22 cellular contexts compared by ENCODE assay signal in genomic region chr4:152480901-152481300, GRCh38. TPM values are rescaled to one million over a fixed set of nuclear protein-coding genes. Genes with fewer than 3 reads are reported as not detected.
DNase-seq lines count a peak whose midpoint lies in the region; ATAC-seq, FAIRE-seq and TF ChIP-seq lines count a peak whose summit lies in the region.
"Had no signal": no experiment of that assay in that cellular context is flagged by ENCODE, and none has a peak within 500 bp of the region (broad histone marks: within the 10 kb centered on the region; RNA-seq: fewer than 3 reads in every experiment).

No MANE protein-coding gene starts in this region.

- intact Hi-C loops in right lobe of liver (cut with DNase I) = no loop called here
- intact Hi-C loops in PC-3 (cut with micrococcal nuclease) = no loop called here

- H3K4me2 ChIP-seq in A549 = no peak overlapping the region
- H3K4me2 ChIP-seq in PC-3 (ENCODE audit: low read length) = no peak overlapping the region

- H3K4me1 ChIP-seq in A549 (peaks cover 15% of the 10 kb centered on the region), right lobe of liver (peaks cover 0 to 37% (median 4%) of the 10 kb centered on the region in 4 donors), BE2C (peaks cover 17% of the 10 kb centered on the region), PC-3 (ENCODE audit: insufficient read depth, low read length) (peaks cover 24% of the 10 kb centered on the region)

- no peaks in the 10 kb centered on the region for H3K36me3 Mint-ChIP-seq in endothelial cell (ENCODE audit: low read depth, unreplicated experiment)

- H3F3A ChIP-seq in PC-3 (ENCODE audit: low read length, unreplicated experiment) = no peaks in the 10 kb centered on the region

- no peak overlapping the region for H3K4me3 ChIP-seq in A549
- H3K4me3 ChIP-seq in right lobe of liver = no peak overlapping the region
- no peak overlapping the region for H3K4me3 ChIP-seq in BE2C (ENCODE audit: low read depth, low read length)
- H3K4me3 ChIP-seq in PC-3 (ENCODE audit: low read length) = no peak overlapping the region

- ATAC-seq in A549 (no peak), right lobe of liver (peak; percentile 37 to 68 (median 58)), PC-3 (no peak)

- peaks cover 7% of the 10 kb centered on the region for H3K4me1 Mint-ChIP-seq in endothelial cell (ENCODE audit: unreplicated experiment)

- TF ChIP-seq POLR2A in A549 (IDR thresholded peaks at IDR 0.05; ENCODE audit: low read length) (no peak), GM12892 (IDR thresholded peaks at IDR 0.05; ENCODE audit: low read depth, low read length) (no peak), right lobe of liver (IDR thresholded peaks at IDR 0.05) (no peak)

- H3K27me3 ChIP-seq in right lobe of liver (no peaks in the 10 kb centered on the region), BE2C (no peaks in the 10 kb centered on the region), PC-3 (ENCODE audit: low read length) (no peaks in the 10 kb centered on the region)

- DNase-seq in A549 (ENCODE audit: low read depth in 1 of 2, low spot score in 1 of 2) = no peak
- no peak for DNase-seq in GM12892 (ENCODE audit: insufficient read length)
- DNase-seq in endothelial cell (ENCODE audit: low spot score) = no peak
- DNase-seq in right lobe of liver = no peak
- DNase-seq in BE2C = no peak
- no peak for DNase-seq in DMS153 treated with DMSO at 0.1 percent for 48 hours (lab: John Stamatoyannopoulos, UW; ENCODE audit: unreplicated experiment)
- DNase-seq in CD1c-positive myeloid dendritic cell (ENCODE audit: extremely low spot score) = no peak
- no peak for DNase-seq in PC-3
- DNase-seq: 8988T, ACHN, Calu3, DMS 273 treated with DMSO at 0.1 percent for 48 hours, DMS79 treated with DMSO at 0.1 percent for 48 hours, EL, GOT3, HCEC 1CT, HFFc6, KBM-7 had no signal

- H3K36me3 ChIP-seq in right lobe of liver (no peaks in the 10 kb centered on the region), BE2C (no peaks in the 10 kb centered on the region), PC-3 (ENCODE audit: low read depth, low read length) (no peaks in the 10 kb centered on the region)

- peaks cover 71% of the 10 kb centered on the region for H3K79me2 ChIP-seq in PC-3 (ENCODE audit: low read length)

- H3K27me3 Mint-ChIP-seq in endothelial cell (ENCODE audit: unreplicated experiment) = no peaks in the 10 kb centered on the region

- peak overlapping the region; percentile 25 for H3K27ac Mint-ChIP-seq in endothelial cell (ENCODE audit: unreplicated experiment)
- H3K27ac Mint-ChIP-seq: CD14-positive monocyte, HFFc6 had no signal

- CTCF ChIA-PET in A549 (lab: Yijun Ruan, JAX) = interaction anchor here (1.3 to 1.8 kb wide), 2 partner anchors 20 kb away, joined by 3 to 7 read pairs; no protein-coding TSS in a partner anchor
- CTCF ChIA-PET in PC-3 (lab: Charles Lee) = no interaction called here

- WGBS in A549 (ENCODE audit: missing lambda C conversion rate) = 88% methylated on average over 2 of the region's 2 CpGs
- 32% methylated on average over 2 of the region's 2 CpGs for WGBS in right lobe of liver (ENCODE audit: insufficient coverage, low coverage, low lambda C conversion rate, missing lambda C conversion rate)

- FAIRE-seq in A549 (lab: Jason Lieb, UNC) = no peak
- FAIRE-seq in GM12892 (lab: Jason Lieb, UNC) = peak; percentile 56
- FAIRE-seq: G401.6, GM12891, HTR-8/SVneo had no signal

- H3K27ac ChIP-seq in A549 (no peak overlapping the region), right lobe of liver (peak overlapping the region in 2 of 3 donors; percentile 22 to 35), PC-3 (ENCODE audit: low read length) (no peak overlapping the region)

- no peak for TF ChIP-seq CTCF in A549 (IDR thresholded peaks at IDR 0.05)
- TF ChIP-seq CTCF in endothelial cell (IDR thresholded peaks at IDR 0.05; ENCODE audit: unreplicated experiment) = no peak
- TF ChIP-seq CTCF in right lobe of liver (IDR thresholded peaks at IDR 0.05) = no peak
- TF ChIP-seq CTCF in BE2C (IDR thresholded peaks at IDR 0.05; ENCODE audit: low read depth, low read length) = no peak
- TF ChIP-seq CTCF in PC-3 (conservative IDR thresholded peaks at IDR 0.05; ENCODE audit: low read depth, low read length) = no peak

- peaks cover 4% of the 10 kb centered on the region; the same call in 1 of the 2 replicates for H4K20me1 ChIP-seq in PC-3 (ENCODE audit: low read length)

- no peaks in the 10 kb centered on the region for H3K9me3 Mint-ChIP-seq in endothelial cell (ENCODE audit: unreplicated experiment)
- H3K9me3 Mint-ChIP-seq: CD14-positive monocyte, HFFc6 had no signal

- BruUV-seq in PC-3 (replicated peaks; lab: Mats Ljungman, UMichigan) = no TSS peak

- peaks cover 11% of the 10 kb centered on the region; the same call in 2 of the 3 replicates for H3K9me3 ChIP-seq in A549
- H3K9me3 ChIP-seq in right lobe of liver = no peaks in the 10 kb centered on the region
- H3K9me3 ChIP-seq in BE2C = no peaks in the 10 kb centered on the region
- H3K9me3 ChIP-seq in PC-3 (ENCODE audit: low read length) = no peaks in the 10 kb centered on the region

- H3K9me2 ChIP-seq in PC-3 (replicated peaks; ENCODE audit: low read length) = no peaks in the 10 kb centered on the region

- H3K4me3 Mint-ChIP-seq in endothelial cell (ENCODE audit: unreplicated experiment) = no peak overlapping the region
- H3K4me3 Mint-ChIP-seq: CD14-positive monocyte, HFFc6 had no signal

- TF ChIP-seq RAD21 in A549 (conservative IDR thresholded peaks at IDR 0.05 in 1 of 2, IDR thresholded peaks at IDR 0.05 in 1 of 2) = no peak

- POLR2A ChIA-PET in A549 (lab: Yijun Ruan, JAX) (no interaction called here), PC-3 (lab: Charles Lee; ENCODE audit: unreplicated experiment) (no interaction called here)

- no peak overlapping the region for H3K9ac ChIP-seq in PC-3 (ENCODE audit: low read length)

- no peak for TF ChIP-seq EP300 in A549 (IDR thresholded peaks at IDR 0.05)

- no peak overlapping the region for H2AFZ ChIP-seq in PC-3 (ENCODE audit: low read length)

TF ChIP-seq in A549, 52 proteins besides CTCF, POLR2A, EP300 and RAD21:
- TF ChIP-seq MAFK (IDR thresholded peaks at IDR 0.05; ENCODE audit: partially characterized antibody) = peak; percentile 85
- TF ChIP-seq POLR2AphosphoS2 (conservative IDR thresholded peaks at IDR 0.05; ENCODE audit: low read length) = no peak
- TF ChIP-seq EHMT2 (IDR thresholded peaks at IDR 0.05; ENCODE audit: low read depth) = no peak
- TF ChIP-seq TP53 (CRISPR knock-in tag; IDR thresholded peaks at IDR 0.05) = no peak

RNA-seq across cellular contexts. Expression of gene FBXW7, which starts 55.0 kb away (rescaled TPM):
- polyA plus RNA-seq in A549 (2011; rRNA removed) = 9.2 and 12.5 TPM in 2 replicates
- polyA plus RNA-seq in A549 (2012; cell fraction: cytosol; rRNA removed) = 2.1 TPM in 2 replicates
- polyA plus RNA-seq in A549 (2012; cell fraction: nucleus; rRNA removed) = 4.0 and 4.1 TPM in 2 replicates
- 7.2 to 10.2 TPM (median 7.3 TPM) in 3 replicates for polyA plus RNA-seq in A549 (2017; fragmentation: RNase III; extraction: RNeasy Plus Mini Kit Qiagen cat#74134 plus additional on column Dnase treatment)
- 13.7 and 14.7 TPM in 2 replicates for polyA minus RNA-seq in A549 (2011; rRNA and poly(A)+ RNA removed)
- 61.2 TPM for polyA plus RNA-seq in GM12892 (2012; ENCODE audit: missing spikeins)
- total RNA-seq in endothelial cell (ENCODE audit: unreplicated experiment) = 44.7 TPM
- 10 to 100 TPM; 12.9 to 25.5 (median 17.6) TPM for total RNA-seq in right lobe of liver
- 16.9 TPM for polyA plus RNA-seq in BE2C (2012; ENCODE audit: insufficient read depth, insufficient read length, low read depth)
- 17.4 and 24.3 TPM in 2 replicates for total RNA-seq in PC-3 (2014; rRNA removed)

Comparison
In these comparisons a context has a peak if more than half of its experiments do, and no peak if none do; other contexts are left out.
1. ATAC-seq: peak in right lobe of liver (4 of 4); none in A549 (0 of 2) and PC-3 (single experiment).
2. H3K27ac ChIP-seq: peak in right lobe of liver (2 of 3); none in A549 (0 of 2) and PC-3 (single experiment).